13 cellular contexts compared by ENCODE assay signal in genomic region chr6:168428052-168428829, GRCh38. TPM values are rescaled to one million over a fixed set of nuclear protein-coding genes. Genes with fewer than 3 reads are reported as not detected.
"Had no signal": no experiment of that assay in that cellular context is flagged by ENCODE, and none has a peak within 500 bp of the region (broad histone marks: within the 10 kb centered on the region; RNA-seq: fewer than 3 reads in every experiment).

No MANE protein-coding gene starts in this region.

- H3K4me1 Mint-ChIP-seq: activated CD4-positive, alpha-beta memory T cell treated with anti-CD3 and anti-CD28 coated beads, Interleukin-2, amount 10 ng/mL, durations not matched to agents 7 days and 5 days; naive thymus-derived CD8-positive, alpha-beta T cell had no signal

- H3K27ac ChIP-seq: foreskin keratinocyte, prostate gland, suprapubic skin, upper lobe of right lung had no signal

- H3K36me3 ChIP-seq: prostate gland, suprapubic skin, upper lobe of right lung had no signal

- H3K4me1 ChIP-seq: foreskin keratinocyte, prostate gland, suprapubic skin, upper lobe of right lung had no signal

- H3K4me3 ChIP-seq: prostate gland, suprapubic skin, upper lobe of right lung had no signal

- H3K27me3 ChIP-seq: foreskin keratinocyte had no signal

- H3K27ac Mint-ChIP-seq: activated CD4-positive, alpha-beta memory T cell treated with anti-CD3 and anti-CD28 coated beads, Interleukin-2, amount 10 ng/mL, durations not matched to agents 7 days and 5 days; naive thymus-derived CD8-positive, alpha-beta T cell; T-helper 2 cell treated with Interferon-gamma antibody and Interleukin-4, amounts not matched to agents 5 μg/mL and 100 μg/mL, for 36 hours had no signal

- ATAC-seq: naive thymus-derived CD8-positive, alpha-beta T cell; sciatic nerve; upper lobe of right lung had no signal

- H3K36me3 Mint-ChIP-seq: naive thymus-derived CD8-positive, alpha-beta T cell had no signal

- DNase-seq: activated CD4-positive, alpha-beta memory T cell treated with anti-CD3 and anti-CD28 coated beads, Interleukin-2, amount 10 ng/mL, durations not matched to agents 7 days and 5 days; activated CD4-positive, alpha-beta T cell treated with anti-CD3 and anti-CD28 coated beads for 1 hour; activated naive CD4-positive, alpha-beta T cell treated with Interleukin-2 at 50 U/mL for 16 hours; foreskin keratinocyte; naive thymus-derived CD8-positive, alpha-beta T cell; stimulated activated CD4-positive, alpha-beta T cell treated with anti-CD3 and anti-CD28 coated beads, Interleukin-2, amount 100 ng/mL, for 24 hours; stimulated activated naive CD4-positive, alpha-beta T cell treated with Interleukin-2 at 50 U/mL for 16 hours; upper lobe of right lung had no signal

- H3K9me3 Mint-ChIP-seq: activated CD4-positive, alpha-beta memory T cell treated with anti-CD3 and anti-CD28 coated beads, Interleukin-2, amount 10 ng/mL, durations not matched to agents 7 days and 5 days; T-helper 2 cell treated with Interferon-gamma antibody and Interleukin-4, amounts not matched to agents 5 μg/mL and 100 μg/mL, for 36 hours had no signal

- H3K9me3 ChIP-seq: prostate gland, suprapubic skin, upper lobe of right lung had no signal

- H3K4me3 Mint-ChIP-seq: activated CD4-positive, alpha-beta memory T cell treated with anti-CD3 and anti-CD28 coated beads, Interleukin-2, amount 10 ng/mL, durations not matched to agents 7 days and 5 days; naive thymus-derived CD8-positive, alpha-beta T cell; T-helper 2 cell treated with Interferon-gamma antibody and Interleukin-4, amounts not matched to agents 5 μg/mL and 100 μg/mL, for 36 hours had no signal

RNA-seq across cellular contexts. Expression of gene SMOC2, which starts 12.7 kb away (rescaled TPM):
- total RNA-seq: activated CD4-positive, alpha-beta memory T cell treated with anti-CD3 and anti-CD28 coated beads, Interleukin-2, amount 10 ng/mL, durations not matched to agents 7 days and 5 days; lung microvascular endothelial cell; naive thymus-derived CD8-positive, alpha-beta T cell had no signal
